ENCODE assay signal across 16 cellular contexts in the genomic region with DNA sequence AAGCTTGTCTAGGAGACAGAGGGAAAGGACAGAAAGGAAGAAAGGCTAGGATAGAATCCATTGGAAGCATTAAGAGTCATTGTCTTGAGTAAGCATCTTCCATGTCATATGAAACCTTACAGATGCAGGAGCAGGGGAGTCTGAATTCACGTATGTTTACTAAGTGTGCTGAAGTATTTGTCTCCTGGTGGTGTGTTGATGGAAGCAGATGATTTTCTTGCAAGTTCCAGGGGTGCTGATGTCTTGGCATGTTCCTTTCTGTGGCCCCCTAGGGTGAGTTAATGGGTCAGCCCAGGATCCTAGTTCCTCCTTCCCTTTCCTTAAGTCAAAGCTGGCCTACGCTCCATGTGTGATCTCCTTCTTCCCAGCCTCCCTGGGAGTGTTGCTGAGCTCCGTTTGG.
"Had no signal": no experiment of that assay in that cellular context is flagged by ENCODE, and none has a peak within 500 bp of the region (broad histone marks: within the 10 kb centered on the region; RNA-seq: fewer than 3 reads in every experiment).

No MANE protein-coding gene starts in this region.

- H3K36me3 ChIP-seq: breast epithelium, left ventricle myocardium inferior, transverse colon had no signal

- H3K27ac ChIP-seq: breast epithelium, dorsolateral prefrontal cortex, left ventricle myocardium inferior, parathyroid adenoma, skin epidermis, transverse colon had no signal

- H3K9me3 Mint-ChIP-seq: activated naive CD4-positive, alpha-beta T cell treated with anti-CD3 and anti-CD28 coated beads, Interleukin-2, amount 50 U/mL, for 24 hours; activated T-cell treated with anti-CD3 and anti-CD28 coated beads, Interleukin-2, amount 50 U/mL, for 24 hours; stimulated activated effector memory CD8-positive, alpha-beta T cell treated with anti-CD3 and anti-CD28 coated beads, Interleukin-12 subunit alpha, Interleukin-12 subunit beta, amount 100 ng/mL, for 72 hours had no signal

- H3K4me1 ChIP-seq: breast epithelium, transverse colon had no signal

- H3K27ac Mint-ChIP-seq: activated naive CD4-positive, alpha-beta T cell treated with anti-CD3 and anti-CD28 coated beads, Interleukin-2, amount 50 U/mL, for 24 hours; activated T-cell treated with anti-CD3 and anti-CD28 coated beads, Interleukin-2, amount 50 U/mL, for 24 hours; stimulated activated effector memory CD8-positive, alpha-beta T cell treated with anti-CD3 and anti-CD28 coated beads, Interleukin-12 subunit alpha, Interleukin-12 subunit beta, amount 100 ng/mL, for 72 hours had no signal

- H3K4me3 ChIP-seq: breast epithelium, dorsolateral prefrontal cortex, left ventricle myocardium inferior, skin epidermis, transverse colon had no signal

- H3K4me1 Mint-ChIP-seq: activated naive CD4-positive, alpha-beta T cell treated with anti-CD3 and anti-CD28 coated beads, Interleukin-2, amount 50 U/mL, for 24 hours; stimulated activated effector memory CD8-positive, alpha-beta T cell treated with anti-CD3 and anti-CD28 coated beads, Interleukin-12 subunit alpha, Interleukin-12 subunit beta, amount 100 ng/mL, for 72 hours had no signal

- H3K27me3 ChIP-seq: breast epithelium, dorsolateral prefrontal cortex, transverse colon had no signal

- H3K4me3 Mint-ChIP-seq: activated naive CD4-positive, alpha-beta T cell treated with anti-CD3 and anti-CD28 coated beads, Interleukin-2, amount 50 U/mL, for 24 hours; activated T-cell treated with anti-CD3 and anti-CD28 coated beads, Interleukin-2, amount 50 U/mL, for 24 hours; stimulated activated effector memory CD8-positive, alpha-beta T cell treated with anti-CD3 and anti-CD28 coated beads, Interleukin-12 subunit alpha, Interleukin-12 subunit beta, amount 100 ng/mL, for 72 hours had no signal

- H3K9me3 ChIP-seq: breast epithelium, left ventricle myocardium inferior, transverse colon had no signal

- H3K36me3 Mint-ChIP-seq: activated naive CD4-positive, alpha-beta T cell treated with anti-CD3 and anti-CD28 coated beads, Interleukin-2, amount 50 U/mL, for 24 hours; stimulated activated effector memory CD8-positive, alpha-beta T cell treated with anti-CD3 and anti-CD28 coated beads, Interleukin-12 subunit alpha, Interleukin-12 subunit beta, amount 100 ng/mL, for 72 hours had no signal

- DNase-seq: activated CD4-positive, alpha-beta T cell treated with anti-CD3 and anti-CD28 coated beads, Interleukin-2, amount 50 U/mL, for 1 hour; activated effector memory CD4-positive, alpha-beta T cell treated with Interleukin-2 at 50 U/mL for 16 hours; activated T-cell treated with anti-CD3 and anti-CD28 coated beads, Interleukin-2, amount 50 U/mL, for 24 hours; amniotic stem cell; dorsolateral prefrontal cortex; kidney; mesendoderm; retina; T-helper 2 cell; transverse colon had no signal
